ENCODE assay signal across 1 cellular context in genomic region chr7:103149808-103150180, GRCh38.
TF ChIP-seq lines count a peak whose summit lies in the region.

No MANE protein-coding gene starts in this region.

TF ChIP-seq in HEK293, 187 proteins besides CTCF, POLR2A, EP300 and RAD21 (continued from another document):
- TF ChIP-seq, protein P1, sequence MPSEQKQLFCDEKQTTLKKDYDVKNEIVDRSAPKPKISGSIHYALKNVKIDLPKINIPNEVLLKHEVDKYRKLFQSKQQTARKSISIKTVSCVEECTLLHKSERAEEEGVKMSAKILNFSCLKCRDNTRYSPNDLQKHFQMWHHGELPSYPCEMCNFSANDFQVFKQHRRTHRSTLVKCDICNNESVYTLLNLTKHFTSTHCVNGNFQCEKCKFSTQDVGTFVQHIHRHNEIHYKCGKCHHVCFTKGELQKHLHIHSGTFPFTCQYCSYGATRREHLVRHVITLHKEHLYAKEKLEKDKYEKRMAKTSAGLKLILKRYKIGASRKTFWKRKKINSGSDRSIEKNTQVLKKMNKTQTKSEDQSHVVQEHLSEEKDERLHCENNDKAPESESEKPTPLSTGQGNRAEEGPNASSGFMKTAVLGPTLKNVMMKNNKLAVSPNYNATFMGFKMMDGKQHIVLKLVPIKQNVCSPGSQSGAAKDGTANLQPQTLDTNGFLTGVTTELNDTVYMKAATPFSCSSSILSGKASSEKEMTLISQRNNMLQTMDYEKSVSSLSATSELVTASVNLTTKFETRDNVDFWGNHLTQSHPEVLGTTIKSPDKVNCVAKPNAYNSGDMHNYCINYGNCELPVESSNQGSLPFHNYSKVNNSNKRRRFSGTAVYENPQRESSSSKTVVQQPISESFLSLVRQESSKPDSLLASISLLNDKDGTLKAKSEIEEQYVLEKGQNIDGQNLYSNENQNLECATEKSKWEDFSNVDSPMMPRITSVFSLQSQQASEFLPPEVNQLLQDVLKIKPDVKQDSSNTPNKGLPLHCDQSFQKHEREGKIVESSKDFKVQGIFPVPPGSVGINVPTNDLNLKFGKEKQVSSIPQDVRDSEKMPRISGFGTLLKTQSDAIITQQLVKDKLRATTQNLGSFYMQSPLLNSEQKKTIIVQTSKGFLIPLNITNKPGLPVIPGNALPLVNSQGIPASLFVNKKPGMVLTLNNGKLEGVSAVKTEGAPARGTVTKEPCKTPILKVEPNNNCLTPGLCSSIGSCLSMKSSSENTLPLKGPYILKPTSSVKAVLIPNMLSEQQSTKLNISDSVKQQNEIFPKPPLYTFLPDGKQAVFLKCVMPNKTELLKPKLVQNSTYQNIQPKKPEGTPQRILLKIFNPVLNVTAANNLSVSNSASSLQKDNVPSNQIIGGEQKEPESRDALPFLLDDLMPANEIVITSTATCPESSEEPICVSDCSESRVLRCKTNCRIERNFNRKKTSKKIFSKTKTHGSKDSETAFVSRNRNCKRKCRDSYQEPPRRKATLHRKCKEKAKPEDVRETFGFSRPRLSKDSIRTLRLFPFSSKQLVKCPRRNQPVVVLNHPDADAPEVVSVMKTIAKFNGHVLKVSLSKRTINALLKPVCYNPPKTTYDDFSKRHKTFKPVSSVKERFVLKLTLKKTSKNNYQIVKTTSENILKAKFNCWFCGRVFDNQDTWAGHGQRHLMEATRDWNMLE (tag by site-specific recombination; conservative IDR thresholded peaks at IDR 0.05; ENCODE audit: low read depth), result peak; percentile 19; the same call in 1 of the 2 replicates
- TF ChIP-seq GFI1B (tag by site-specific recombination; IDR thresholded peaks at IDR 0.05) (0 out of 2 replicates have a peak, but pooled peaks have one; percentile 1), ZNF629 (tag by site-specific recombination; IDR thresholded peaks at IDR 0.05) (0 out of 2 replicates have a peak, but pooled peaks have one; percentile 29), ZNF366 (tag by site-specific recombination; conservative IDR thresholded peaks at IDR 0.05) (no peak), ZNF350 (tag by site-specific recombination; IDR thresholded peaks at IDR 0.05) (no peak)
